Comparison of ENCODE assay signal across 25 cellular contexts in the genomic region with DNA sequence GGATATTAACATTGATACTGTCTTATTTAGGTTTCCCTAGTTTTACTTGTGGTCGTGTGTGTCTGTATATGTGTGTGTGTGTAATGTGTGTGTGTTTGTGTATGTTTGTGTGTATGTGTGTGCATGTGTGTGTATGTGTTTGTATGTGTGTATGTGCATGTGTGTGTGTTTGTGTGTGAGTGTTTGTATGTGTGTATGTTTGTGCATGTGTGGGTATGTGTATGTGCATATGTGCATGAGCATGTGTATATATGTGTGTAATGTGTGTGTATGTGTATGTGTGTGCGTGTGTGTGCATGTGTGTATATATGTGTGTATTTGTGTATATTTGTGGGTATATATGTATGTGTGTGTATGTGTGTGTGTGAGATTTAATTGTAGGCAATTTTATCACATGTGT.
"Had no signal": no experiment of that assay in that cellular context is flagged by ENCODE, and none has a peak within 500 bp of the region (broad histone marks: within the 10 kb centered on the region; RNA-seq: fewer than 3 reads in every experiment).

No MANE protein-coding gene starts in this region.

- H3K9me3 Mint-ChIP-seq: type B pancreatic cell had no signal

- DNase-seq: islet precursor cell; left ventricle myocardium inferior; mesendoderm; naive B cell; natural killer cell; nephron progenitor cell; ovary; right cardiac atrium; stimulated activated CD4-positive, alpha-beta T cell treated with anti-CD3 and anti-CD28 coated beads, Interleukin-12 subunit alpha, Interleukin-12 subunit beta, amount 100 ng/mL, for 4 hours; stimulated activated CD4-positive, alpha-beta T cell treated with anti-CD3 and anti-CD28 coated beads, Interleukin-15, amount 100 ng/mL, for 24 hours; stimulated activated CD4-positive, alpha-beta T cell treated with anti-CD3 and anti-CD28 coated beads, Interleukin-2, amount 100 ng/mL, for 24 hours; stimulated activated CD4-positive, alpha-beta T cell treated with anti-CD3 and anti-CD28 coated beads, Interleukin-4, amount 100 ng/mL, for 1 hour; stimulated activated naive B cell treated with anti-CD40 and anti-IgM and Interleukin-4, amounts not matched to agents 10 μg/mL and 1 μg/mL and 100 μg/mL, for 72 hours; stimulated activated naive CD8-positive, alpha-beta T cell treated with anti-CD3 and anti-CD28 coated beads, Interleukin-15, Interleukin-2, amounts not matched to agents 100 U/mL and 50 U/mL, for 24 hours; stomach; testis; tibial artery had no signal

- H3K4me2 ChIP-seq: hepatocyte, neural progenitor cell had no signal

- H3K27me3 ChIP-seq: hepatocyte, neural progenitor cell, ovary, testis had no signal

- H3K4me3 ChIP-seq: hepatocyte, left ventricle myocardium inferior, lung, neural progenitor cell, ovary, skin epidermis, stomach, testis, tibial artery had no signal

- H2AFZ ChIP-seq: hepatocyte, neural progenitor cell had no signal

- H3K27ac Mint-ChIP-seq: mesothelial cell of epicardium; naive B cell; natural killer cell; nephron progenitor cell; neural progenitor cell; progenitor cell of endocrine pancreas; stimulated activated naive B cell treated with anti-CD40 and anti-IgM and Interleukin-4, amounts not matched to agents 10 μg/mL and 1 μg/mL and 100 μg/mL, for 72 hours; type B pancreatic cell had no signal

- H3K36me3 Mint-ChIP-seq: type B pancreatic cell had no signal

- H3K9me3 ChIP-seq: testis had no signal

- H3K4me1 ChIP-seq: left ventricle myocardium inferior, neural progenitor cell, stomach, testis, tibial artery had no signal

- H3K27ac ChIP-seq: hepatocyte, left ventricle myocardium inferior, neural progenitor cell, ovary, skin epidermis, stomach, testis, tibial artery had no signal

- ATAC-seq: right cardiac atrium; sciatic nerve; stimulated activated naive B cell treated with anti-CD40 and anti-IgM and Interleukin-4, amounts not matched to agents 10 μg/mL and 1 μg/mL and 100 μg/mL, for 72 hours; stimulated activated naive CD8-positive, alpha-beta T cell treated with anti-CD3 and anti-CD28 coated beads, Interleukin-15, Interleukin-2, amounts not matched to agents 100 U/mL and 50 U/mL, for 24 hours had no signal

- H3K4me3 Mint-ChIP-seq: mesothelial cell of epicardium; naive B cell; natural killer cell; nephron progenitor cell; neural progenitor cell; stimulated activated naive B cell treated with anti-CD40 and anti-IgM and Interleukin-4, amounts not matched to agents 10 μg/mL and 1 μg/mL and 100 μg/mL, for 72 hours; type B pancreatic cell had no signal

- H3K9ac ChIP-seq: neural progenitor cell had no signal

- H3K36me3 ChIP-seq: left ventricle myocardium inferior, neural progenitor cell, ovary, stomach, tibial artery had no signal

- H3K79me2 ChIP-seq: hepatocyte had no signal

- H3K4me1 Mint-ChIP-seq: mesothelial cell of epicardium; naive B cell; natural killer cell; nephron progenitor cell; neural progenitor cell; stimulated activated naive B cell treated with anti-CD40 and anti-IgM and Interleukin-4, amounts not matched to agents 10 μg/mL and 1 μg/mL and 100 μg/mL, for 72 hours had no signal
